8 cellular contexts compared by ENCODE assay signal in genomic region chr11:103202048-103202651, GRCh38.
A peak's percentile ranks its signal among the peaks of the same experiment; 100 is the strongest.
DNase-seq lines count a peak whose midpoint lies in the region; ATAC-seq, FAIRE-seq and TF ChIP-seq lines count a peak whose summit lies in the region.

No MANE protein-coding gene starts in this region.

- DNase-seq in ACHN (peak; percentile 50), H4 (ENCODE audit: low spot score) (peak; percentile 45), RCC 7860 (ENCODE audit: low spot score) (peak; percentile 17), fibroblast of the conjunctiva (ENCODE audit: low read depth) (peak; percentile 28), uterus (no peak), SHP77 treated with DMSO at 0.1 percent for 48 hours (lab: John Stamatoyannopoulos, UW) (no peak), mucosa of descending colon (no peak)

- no peak overlapping the region for H3K4me3 ChIP-seq in uterus
- no peak overlapping the region for H3K4me3 ChIP-seq in mucosa of descending colon

- no peak for ATAC-seq in mucosa of descending colon
- no peak for ATAC-seq in HG03521 (IDR thresholded peaks at IDR 0.05; ENCODE audit: unreplicated experiment)

- peak; percentile 45 for FAIRE-seq in RCC 7860 (lab: Jason Lieb, UNC)

- TF ChIP-seq POLR2A in uterus (IDR thresholded peaks at IDR 0.05), result no peak

- intact Hi-C loops in uterus (cut with DNase I; ENCODE audit: low total_unique reads) (no loop called here), mucosa of descending colon (cut with DNase I, micrococcal nuclease) (no loop called here)

- in situ Hi-C loops in ACHN (cut with HindIII; ENCODE audit: low pct_ligation_motif_present, low pct_unique_long_range_greater_than_20kb, low sequenced_read_pairs), result no loop called here

- no peaks in the 10 kb centered on the region for H3K27me3 ChIP-seq in uterus

- H3K36me3 ChIP-seq in uterus (no peaks in the 10 kb centered on the region), mucosa of descending colon (ENCODE audit: low read depth) (no peaks in the 10 kb centered on the region)

- peak; percentile 10 to 40 (median 20) for TF ChIP-seq CTCF in uterus (IDR thresholded peaks at IDR 0.05)
- TF ChIP-seq CTCF in mucosa of descending colon (IDR thresholded peaks at IDR 0.05), result no peak

- H3K27ac ChIP-seq in uterus, result no peak overlapping the region

- H3K9me3 ChIP-seq in uterus, result no peaks in the 10 kb centered on the region
- no peaks in the 10 kb centered on the region for H3K9me3 ChIP-seq in mucosa of descending colon

- H3K4me1 ChIP-seq in uterus (no peaks in the 10 kb centered on the region), mucosa of descending colon (ENCODE audit: low read depth) (no peaks in the 10 kb centered on the region)

Comparison
In these comparisons a context has a peak if more than half of its experiments do, and no peak if none do; other contexts are left out.
1. DNase-seq: peak in ACHN (single experiment), H4 (single experiment), RCC 7860 (single experiment) and fibroblast of the conjunctiva (single experiment); none in uterus (0 of 2), SHP77 treated with DMSO at 0.1 percent for 48 hours (single experiment) and mucosa of descending colon (0 of 3).